In genomic region chr6:72631480-72631879, GRCh38 we compare ENCODE assay signal across 21 cellular contexts. TPM values are rescaled to one million over a fixed set of nuclear protein-coding genes. Genes with fewer than 3 reads are reported as not detected.
DNase-seq lines count a peak whose midpoint lies in the region; ATAC-seq, FAIRE-seq and TF ChIP-seq lines count a peak whose summit lies in the region.
"Had no signal": no experiment of that assay in that cellular context is flagged by ENCODE, and none has a peak within 500 bp of the region (broad histone marks: within the 10 kb centered on the region; RNA-seq: fewer than 3 reads in every experiment).

No MANE protein-coding gene starts in this region.

- peak; percentile 5 for FAIRE-seq in astrocyte (lab: Jason Lieb, UNC)
- FAIRE-seq: D721Med, GM19239 had no signal

- no peak overlapping the region for H2AFZ ChIP-seq in astrocyte (ENCODE audit: low read depth, low read length)
- H2AFZ ChIP-seq in osteoblast (ENCODE audit: low read length): no peak overlapping the region
- H2AFZ ChIP-seq: PC-9 had no signal

- no peak overlapping the region for H3K27ac ChIP-seq in astrocyte (ENCODE audit: low read depth, low read length)
- no peak overlapping the region for H3K27ac ChIP-seq in osteoblast (ENCODE audit: low read depth, low read length)
- H3K27ac ChIP-seq: BLaER1, PC-9, SJSA1 had no signal

- H3K27me3 Mint-ChIP-seq in astrocyte (ENCODE audit: low read depth, unreplicated experiment): peaks cover 8% of the 10 kb centered on the region
- H3K27me3 Mint-ChIP-seq: CD8-positive, alpha-beta memory T cell; IgD-negative memory B cell had no signal

- DNase-seq in DMS 273 treated with DMSO at 0.1 percent for 48 hours (lab: John Stamatoyannopoulos, UW) (peak; percentile 10), HCEC 1CT (peak; percentile 75), astrocyte (ENCODE audit: low read depth) (no peak), osteoblast (ENCODE audit: insufficient read length, low spot score, missing footprints) (peak; percentile 58), NCI-H2029 treated with DMSO at 0.1 percent for 48 hours (lab: John Stamatoyannopoulos, UW) (no peak), left cardiac atrium (no peak), cerebellum (ENCODE audit: low spot score) (no peak)
- DNase-seq: CD8-positive, alpha-beta memory T cell; DND-41; H7; Kasumi-1; MM.1S; NCI-H1092 treated with DMSO at 0.1 percent for 48 hours; NCI-H187 treated with DMSO at 0.1 percent for 48 hours; NCI-H82; PC-9 had no signal

- H3K36me3 ChIP-seq in astrocyte (ENCODE audit: insufficient read depth, low read length): no peaks in the 10 kb centered on the region
- no peaks in the 10 kb centered on the region for H3K36me3 ChIP-seq in osteoblast (ENCODE audit: insufficient read depth, low read length)
- H3K36me3 ChIP-seq: SJSA1 had no signal

- H3K36me3 Mint-ChIP-seq in astrocyte (ENCODE audit: low read depth, unreplicated experiment): no peaks in the 10 kb centered on the region

- no peaks in the 10 kb centered on the region for H3K9me3 Mint-ChIP-seq in astrocyte (ENCODE audit: unreplicated experiment)
- H3K9me3 Mint-ChIP-seq: CD8-positive, alpha-beta memory T cell had no signal

- no peak overlapping the region for H3K4me2 ChIP-seq in astrocyte (ENCODE audit: low read length)
- no peak overlapping the region for H3K4me2 ChIP-seq in osteoblast (ENCODE audit: insufficient read depth, low read length)
- H3K4me2 ChIP-seq: BLaER1, PC-9 had no signal

- H3K4me1 ChIP-seq in astrocyte (ENCODE audit: insufficient read depth, low read length): no peaks in the 10 kb centered on the region
- H3K4me1 ChIP-seq in osteoblast (ENCODE audit: insufficient read depth, low read length): no peaks in the 10 kb centered on the region
- H3K4me1 ChIP-seq: BLaER1, SJSA1 had no signal

- no peak overlapping the region for H3K4me3 ChIP-seq in astrocyte (ENCODE audit: insufficient read depth, low read depth, low read length)
- H3K4me3 ChIP-seq in osteoblast (ENCODE audit: insufficient read depth, low read length): no peak overlapping the region
- H3K4me3 ChIP-seq: BLaER1, PC-9, SJSA1 had no signal

- H3K9me3 ChIP-seq in astrocyte (ENCODE audit: insufficient read depth, low read depth, low read length) (no peaks in the 10 kb centered on the region), osteoblast (ENCODE audit: low read depth, low read length) (no peaks in the 10 kb centered on the region)
- H3K9me3 ChIP-seq: SJSA1 had no signal

- ATAC-seq in left cardiac atrium: no peak

- H3K9ac ChIP-seq in astrocyte (ENCODE audit: low read length): no peak overlapping the region
- H3K9ac ChIP-seq: BLaER1 had no signal

- intact Hi-C loops in left cardiac atrium (cut with DNase I): no loop called here

- H3K4me1 Mint-ChIP-seq in astrocyte (ENCODE audit: low read depth, unreplicated experiment): no peaks in the 10 kb centered on the region
- H3K4me1 Mint-ChIP-seq: CD8-positive, alpha-beta memory T cell had no signal

- no peaks in the 10 kb centered on the region for H4K20me1 ChIP-seq in astrocyte (ENCODE audit: insufficient read depth, low read length)
- H4K20me1 ChIP-seq in osteoblast (ENCODE audit: insufficient read depth, low read length): no peaks in the 10 kb centered on the region

- no peak for TF ChIP-seq CTCF in astrocyte (IDR thresholded peaks at IDR 0.05; ENCODE audit: insufficient read depth, low read depth, low read length)
- TF ChIP-seq CTCF in osteoblast (IDR thresholded peaks at IDR 0.05; ENCODE audit: extremely low read depth, low read depth, low read length): no peak

- no peak overlapping the region for H3K4me3 Mint-ChIP-seq in astrocyte (ENCODE audit: unreplicated experiment)
- H3K4me3 Mint-ChIP-seq: CD8-positive, alpha-beta memory T cell; IgD-negative memory B cell had no signal

- peaks cover 11% of the 10 kb centered on the region for H3K79me2 ChIP-seq in astrocyte (ENCODE audit: insufficient read depth, low read length)
- H3K79me2 ChIP-seq in osteoblast (ENCODE audit: insufficient read depth, low read length): peaks cover 37% of the 10 kb centered on the region

- no peak overlapping the region for H3K27ac Mint-ChIP-seq in astrocyte (ENCODE audit: unreplicated experiment)
- H3K27ac Mint-ChIP-seq: CD8-positive, alpha-beta memory T cell; IgD-negative memory B cell had no signal

- H3K27me3 ChIP-seq in astrocyte (ENCODE audit: insufficient read depth, low read length) (no peaks in the 10 kb centered on the region), osteoblast (ENCODE audit: insufficient read depth, low read length) (no peaks in the 10 kb centered on the region)
- H3K27me3 ChIP-seq: BLaER1, SJSA1 had no signal

RNA-seq across cellular contexts. Expression of gene KCNQ5, which starts 9.6 kb away (rescaled TPM):
- total RNA-seq in astrocyte: 0.43 and 2.0 TPM in 2 replicates
- total RNA-seq in osteoblast: 4.0 and 8.5 TPM in 2 replicates
- under 1 TPM; 0.16 to 0.44 TPM for total RNA-seq in left cardiac atrium
- 4.1 TPM for total RNA-seq in cerebellum

Comparison
In these comparisons a context has a peak if more than half of its experiments do, and no peak if none do; other contexts are left out.
1. DNase-seq: peak in DMS 273 treated with DMSO at 0.1 percent for 48 hours (single experiment), HCEC 1CT (single experiment) and osteoblast (single experiment); none in astrocyte (single experiment), NCI-H2029 treated with DMSO at 0.1 percent for 48 hours (single experiment), left cardiac atrium (single experiment) and cerebellum (single experiment).